In genomic region chr10:9707205-9707604, GRCh38 we compare ENCODE assay signal across 26 cellular contexts.
"Had no signal": no experiment of that assay in that cellular context is flagged by ENCODE, and none has a peak within 500 bp of the region (broad histone marks: within the 10 kb centered on the region; RNA-seq: fewer than 3 reads in every experiment).

No MANE protein-coding gene starts in this region.

- H3K4me3 Mint-ChIP-seq: activated naive CD8-positive, alpha-beta T cell; natural killer cell; neural progenitor cell had no signal

- H3K9ac ChIP-seq: neural progenitor cell had no signal

- H3K4me2 ChIP-seq: neural progenitor cell had no signal

- H3K36me3 ChIP-seq: colonic mucosa, esophagus squamous epithelium, left lung, lower lobe of right lung, neural progenitor cell, right atrium auricular region, suprapubic skin, tibial artery, upper lobe of right lung had no signal

- H3K36me3 Mint-ChIP-seq: activated naive CD8-positive, alpha-beta T cell; neural progenitor cell had no signal

- H3K27ac ChIP-seq: body of pancreas, colonic mucosa, epithelial cell of prostate, esophagus squamous epithelium, left lung, lower lobe of right lung, neural progenitor cell, right atrium auricular region, suprapubic skin, tibial artery, upper lobe of right lung, VCaP had no signal

- H3K4me3 ChIP-seq: body of pancreas, colonic mucosa, esophagus squamous epithelium, left lung, lower lobe of right lung, neural progenitor cell, right atrium auricular region, suprapubic skin, tibial artery, upper lobe of right lung had no signal

- H3K27me3 ChIP-seq: body of pancreas, colonic mucosa, esophagus squamous epithelium, left lung, neural progenitor cell, right atrium auricular region, suprapubic skin, tibial artery, upper lobe of right lung had no signal

- H3K27ac Mint-ChIP-seq: activated naive CD8-positive, alpha-beta T cell; natural killer cell; neural progenitor cell had no signal

- ATAC-seq: body of pancreas, left lung, lower lobe of right lung, natural killer cell, upper lobe of right lung had no signal

- H3K27me3 Mint-ChIP-seq: activated naive CD8-positive, alpha-beta T cell had no signal

- H3K4me1 ChIP-seq: body of pancreas, colonic mucosa, esophagus squamous epithelium, left lung, lower lobe of right lung, neural progenitor cell, right atrium auricular region, suprapubic skin, tibial artery, upper lobe of right lung had no signal

- H2AFZ ChIP-seq: neural progenitor cell had no signal

- H3K4me1 Mint-ChIP-seq: natural killer cell, neural progenitor cell had no signal

- H3K9me3 ChIP-seq: body of pancreas, colonic mucosa, esophagus squamous epithelium, suprapubic skin, upper lobe of right lung had no signal

- DNase-seq: activated CD4-positive, alpha-beta T cell treated with anti-CD3 and anti-CD28 coated beads for 4 hours; activated CD4-positive, alpha-beta T cell treated with anti-CD3 and anti-CD28 coated beads, Interleukin-2, amount 50 U/mL, for 4 hours; activated effector memory CD4-positive, alpha-beta T cell treated with Interleukin-2 at 50 U/mL for 16 hours; activated naive CD4-positive, alpha-beta T cell treated with Interleukin-2 at 50 U/mL for 16 hours; aorta; body of pancreas; colonic mucosa; effector CD8-positive, alpha-beta T cell; esophagus squamous epithelium; foreskin melanocyte; left lung; lower lobe of right lung; mesenchymal stem cell; natural killer cell; occipital lobe; stimulated activated CD4-positive, alpha-beta T cell treated with anti-CD3 and anti-CD28 coated beads, Interleukin-15, amount 100 ng/mL, for 24 hours; stimulated activated CD4-positive, alpha-beta T cell treated with anti-CD3 and anti-CD28 coated beads, Interleukin-2, amount 100 ng/mL, for 24 hours; stimulated activated naive CD4-positive, alpha-beta T cell; tibial artery; upper lobe of right lung had no signal
